In genomic region chr6:117078624-117079023, GRCh38 we compare ENCODE assay signal across 16 cellular contexts.
"Had no signal": no experiment of that assay in that cellular context is flagged by ENCODE, and none has a peak within 500 bp of the region (broad histone marks: within the 10 kb centered on the region; RNA-seq: fewer than 3 reads in every experiment).

No MANE protein-coding gene starts in this region.

- H3K27me3 ChIP-seq: brain microvascular endothelial cell had no signal

- H3K4me3 ChIP-seq: dorsolateral prefrontal cortex, esophagus muscularis mucosa, lower lobe of right lung, thoracic aorta had no signal

- DNase-seq: activated CD4-positive, alpha-beta memory T cell treated with anti-CD3 and anti-CD28 coated beads for 36 hours; activated effector memory CD4-positive, alpha-beta T cell treated with anti-CD3 and anti-CD28 coated beads, Interleukin-2, amount 50 U/mL, for 16 hours; activated T-cell treated with anti-CD3 and anti-CD28 coated beads, Interleukin-2, amount 50 U/mL, for 4 hours; brain microvascular endothelial cell; cerebellar nuclear complex; dorsolateral prefrontal cortex; lower lobe of right lung; midbrain; naive thymus-derived CD4-positive, alpha-beta T cell; retina; stimulated activated CD4-positive, alpha-beta T cell treated with anti-CD3 and anti-CD28 coated beads, Interleukin-15, amount 100 ng/mL, for 24 hours; stimulated activated CD4-positive, alpha-beta T cell treated with anti-CD3 and anti-CD28 coated beads, Interleukin-4, amount 100 ng/mL, for 24 hours; stimulated activated naive CD8-positive, alpha-beta T cell treated with anti-CD3 and anti-CD28 coated beads, Interleukin-15, amount 100 ng/mL, for 72 hours had no signal

- H3K36me3 ChIP-seq: brain microvascular endothelial cell, esophagus muscularis mucosa, lower lobe of right lung, thoracic aorta had no signal

- H3K27ac ChIP-seq: brain microvascular endothelial cell, dorsolateral prefrontal cortex, esophagus muscularis mucosa, lower lobe of right lung, thoracic aorta, VCaP had no signal

- H3K4me1 ChIP-seq: esophagus muscularis mucosa, lower lobe of right lung had no signal

- H3K9me3 ChIP-seq: esophagus muscularis mucosa, lower lobe of right lung, thoracic aorta had no signal

- ATAC-seq: activated T-cell treated with anti-CD3 and anti-CD28 coated beads, Interleukin-2, amount 50 U/mL, for 4 hours; lower lobe of right lung; naive thymus-derived CD4-positive, alpha-beta T cell; stimulated activated naive CD8-positive, alpha-beta T cell treated with anti-CD3 and anti-CD28 coated beads, Interleukin-15, amount 100 ng/mL, for 72 hours had no signal
